ENCODE assay signal across 22 cellular contexts in genomic region chr2:182824056-182824758, GRCh38. TPM values are rescaled to one million over a fixed set of nuclear protein-coding genes. Genes with fewer than 3 reads are reported as not detected.
DNase-seq lines count a peak whose midpoint lies in the region; ATAC-seq, FAIRE-seq and TF ChIP-seq lines count a peak whose summit lies in the region.
"Had no signal": no experiment of that assay in that cellular context is flagged by ENCODE, and none has a peak within 500 bp of the region (broad histone marks: within the 10 kb centered on the region; RNA-seq: fewer than 3 reads in every experiment).

No MANE protein-coding gene starts in this region.

- H3K27ac ChIP-seq in K562 (ENCODE audit: extremely low read depth, low read depth, low read length) (no peak overlapping the region), transverse colon (peak overlapping the region in 3 of 4 donors; percentile 9 to 68 (median 25)), H9 (ENCODE audit: insufficient read length, low read depth, low read length) (no peak overlapping the region)
- H3K27ac ChIP-seq: coronary artery, left lung had no signal

- TF ChIP-seq POLR2A in K562 (conservative IDR thresholded peaks at IDR 0.05) (no peak), transverse colon (IDR thresholded peaks at IDR 0.05) (no peak)

- TF ChIP-seq RAD21 in K562 (CRISPR knock-in tag; conservative IDR thresholded peaks at IDR 0.05 in 1 of 2, IDR thresholded peaks at IDR 0.05 in 1 of 2) = no peak

- no peak overlapping the region for H3T11ph ChIP-seq in H9 (ENCODE audit: low read length)

- no peak overlapping the region for H2AK5ac ChIP-seq in H9 (ENCODE audit: insufficient read length, low read length)

- peak; percentile 79 for DNase-seq in NCI-H2107 treated with DMSO at 0.1 percent for 48 hours (lab: John Stamatoyannopoulos, UW; ENCODE audit: unreplicated experiment)
- no peak for DNase-seq in NCI-H2107 (lab: John Stamatoyannopoulos, UW)
- DNase-seq in NCI-H2081 treated with DMSO at 0.1 percent for 48 hours (lab: John Stamatoyannopoulos, UW) = peak; percentile 33
- DNase-seq in K562 (ENCODE audit: extremely low read depth in 1 of 4, low spot score in 3 of 4) = no peak
- DNase-seq in transverse colon = peak; percentile 10
- no peak for DNase-seq in hypothalamus (lab: John Stamatoyannopoulos, UW)
- no peak for DNase-seq in H9
- DNase-seq in kidney glomerular epithelial cell (lab: John Stamatoyannopoulos, UW) = no peak
- DNase-seq: 8988T; activated CD4-positive, alpha-beta T cell treated with anti-CD3 and anti-CD28 coated beads, Interleukin-2, amount 10 ng/mL, durations not matched to agents 7 days and 5 days; activated CD8-positive, alpha-beta memory T cell treated with anti-CD3 and anti-CD28 coated beads, Interleukin-2, amount 50 U/mL, for 48 hours; activated effector memory CD4-positive, alpha-beta T cell treated with anti-CD3 and anti-CD28 coated beads, Interleukin-2, amount 50 U/mL, for 16 hours; BE2C; Calu3; GDM1; HCEC 1CT; head of caudate nucleus; left lung; NCI-H1694; Right ventricle myocardium superior; T-cell had no signal

- H3K4ac ChIP-seq in H9 (ENCODE audit: low read depth, low read length) = no peak overlapping the region

- intact Hi-C loops in K562 (cut with micrococcal nuclease) = no loop called here
- intact Hi-C loops in transverse colon (cut with DNase I; ENCODE audit: low total_unique reads) = no loop called here

- H3K23me2 ChIP-seq in H9 (ENCODE audit: insufficient read length, low read depth, low read length, poor library complexity, severe bottlenecking) = no peaks in the 10 kb centered on the region

- H3K9ac ChIP-seq in K562 (ENCODE audit: insufficient read depth in 1 of 2, low read depth in 2 of 2, low read length in 2 of 2) (no peak overlapping the region), H9 (ENCODE audit: extremely low read depth, insufficient read length, low read length) (no peak overlapping the region)

- no peak overlapping the region for H3K14ac ChIP-seq in H9 (ENCODE audit: insufficient read depth, low read length)

- no peak overlapping the region for H3K4me3 Mint-ChIP-seq in H9
- H3K4me3 Mint-ChIP-seq: activated CD4-positive, alpha-beta T cell treated with anti-CD3 and anti-CD28 coated beads, Interleukin-2, amount 10 ng/mL, durations not matched to agents 7 days and 5 days; T-cell had no signal

- FAIRE-seq in K562 (lab: Jason Lieb, UNC) = no peak

- no peaks in the 10 kb centered on the region for H3K27me3 Mint-ChIP-seq in H9 (ENCODE audit: low read depth)

- no peak overlapping the region for H3K23ac ChIP-seq in H9 (ENCODE audit: insufficient read length, low read depth, low read length)

- H3K27ac Mint-ChIP-seq in H9 = no peak overlapping the region; a peak in 1 of 7 replicates
- H3K27ac Mint-ChIP-seq: activated CD4-positive, alpha-beta T cell treated with anti-CD3 and anti-CD28 coated beads, Interleukin-2, amount 10 ng/mL, durations not matched to agents 7 days and 5 days; T-cell had no signal

- H3K36me3 Mint-ChIP-seq in H9 (ENCODE audit: insufficient read depth in 1 of 3, low read depth in 3 of 3) = no peaks in the 10 kb centered on the region
- H3K36me3 Mint-ChIP-seq: T-cell had no signal

- H3K79me2 ChIP-seq in K562 (ENCODE audit: control insufficient read depth, insufficient read depth, low read length) (no peaks in the 10 kb centered on the region), H9 (ENCODE audit: insufficient read depth, low read length) (no peaks in the 10 kb centered on the region)

- POLR2A ChIA-PET in K562 (lab: Yijun Ruan, JAX) = interaction anchor here (0.5 to 0.7 kb wide), 5 partner anchors 14 to 315 kb away, joined by 3 to 4 read pairs (median 3); no protein-coding TSS in a partner anchor

- CTCF ChIA-PET in K562 (lab: Yijun Ruan, JAX; ENCODE audit: low intra/inter-chr PET ratio) = no interaction called here

- BruUV-seq in K562 (replicated peaks; lab: Mats Ljungman, UMichigan) = no TSS peak

- WGBS in K562 (ENCODE audit: insufficient coverage, low coverage, missing lambda C conversion rate) = 2% methylated on average over 5 of the region's 5 CpGs
- WGBS in transverse colon (ENCODE audit: low coverage in 1 of 2), 2 donors = 67% methylated on average over 5 of the region's 5 CpGs
- WGBS in H9 (ENCODE audit: extremely low coverage, insufficient read length, low lambda C conversion rate) = no CpG with 5 or more reads among the region's 5 CpGs

- H3K9me1 ChIP-seq in K562 (ENCODE audit: control insufficient read depth, insufficient read depth, low read length) = no peaks in the 10 kb centered on the region

- H4K20me1 ChIP-seq in K562 (replicated peaks; ENCODE audit: control insufficient read depth, insufficient read depth, low read length) = no peaks in the 10 kb centered on the region
- no peaks in the 10 kb centered on the region for H4K20me1 ChIP-seq in H9 (ENCODE audit: control insufficient read depth, insufficient read depth, insufficient read length)

- peaks cover 27 to 32% of the 10 kb centered on the region in 2 experiments for H3K4me1 Mint-ChIP-seq in H9
- H3K4me1 Mint-ChIP-seq: activated CD4-positive, alpha-beta T cell treated with anti-CD3 and anti-CD28 coated beads, Interleukin-2, amount 10 ng/mL, durations not matched to agents 7 days and 5 days; T-cell had no signal

- H2BK5ac ChIP-seq in H9 (ENCODE audit: insufficient read length, low read length) = no peak overlapping the region

- no peak overlapping the region for H4K8ac ChIP-seq in H9 (replicated peaks; ENCODE audit: insufficient read length, low read depth, low read length)

- TF ChIP-seq CTCF in K562 (IDR thresholded peaks at IDR 0.05 in 2 of 3, conservative IDR thresholded peaks at IDR 0.05 in 1 of 3; ENCODE audit: insufficient read depth in 2 of 3, low read depth in 1 of 3, low read length in 3 of 3) (no peak), transverse colon (IDR thresholded peaks at IDR 0.05) (no peak), H9 (conservative IDR thresholded peaks at IDR 0.05) (no peak)

- TF ChIP-seq EP300 in K562 (IDR thresholded peaks at IDR 0.05; ENCODE audit: low read length) (no peak), transverse colon (IDR thresholded peaks at IDR 0.05; ENCODE audit: low read depth) (no peak)

- H3K79me1 ChIP-seq in H9 (ENCODE audit: insufficient read depth, low read depth, low read length, poor library complexity, severe bottlenecking) = no peaks in the 10 kb centered on the region

- H2AFZ ChIP-seq in K562 (ENCODE audit: low read depth, low read length) (no peak overlapping the region), H9 (ENCODE audit: low read length) (no peak overlapping the region)

- no peaks in the 10 kb centered on the region for H3K9me3 Mint-ChIP-seq in H9
- H3K9me3 Mint-ChIP-seq: activated CD4-positive, alpha-beta T cell treated with anti-CD3 and anti-CD28 coated beads, Interleukin-2, amount 10 ng/mL, durations not matched to agents 7 days and 5 days; T-cell had no signal

- no peak for ATAC-seq in K562
- ATAC-seq: left lung, T-cell had no signal

- no peak overlapping the region for H3K4me3 ChIP-seq in K562
- H3K4me3 ChIP-seq in transverse colon = no peak overlapping the region
- H3K4me3 ChIP-seq: coronary artery, left lung had no signal

- H2BK12ac ChIP-seq in H9 (ENCODE audit: insufficient read length, low read depth, low read length) = no peak overlapping the region

- no peak overlapping the region for H3K56ac ChIP-seq in H9 (ENCODE audit: insufficient read length, low read depth, low read length)

- H3K9me3 ChIP-seq in K562 (replicated peaks; ENCODE audit: control insufficient read depth, insufficient read depth, low read depth, low read length) = no peaks in the 10 kb centered on the region
- H3K9me3 ChIP-seq in transverse colon = no peaks in the 10 kb centered on the region
- H3K9me3 ChIP-seq in H9 (ENCODE audit: control insufficient read depth, low read depth, low read length) = no peaks in the 10 kb centered on the region
- H3K9me3 ChIP-seq: BE2C, left lung had no signal

- H3K4me2 ChIP-seq in K562 (ENCODE audit: insufficient read depth, low read length) (no peak overlapping the region), H9 (ENCODE audit: insufficient read depth, insufficient read length, low read length) (no peak overlapping the region)

- H4K91ac ChIP-seq in H9 (ENCODE audit: insufficient read length, low read depth, low read length) = no peak overlapping the region

- H2BK20ac ChIP-seq in H9 (ENCODE audit: low read depth, low read length, poor library complexity, severe bottlenecking) = no peak overlapping the region

- no peak overlapping the region for H2BK15ac ChIP-seq in H9 (ENCODE audit: low read depth, low read length)

- H3K36me3 ChIP-seq in K562 (ENCODE audit: control insufficient read depth, insufficient read depth, low read length) (no peaks in the 10 kb centered on the region), transverse colon (no peaks in the 10 kb centered on the region)
- H3K36me3 ChIP-seq: BE2C, left lung had no signal

- in situ Hi-C loops in K562 (cut with MboI) = no loop called here
- in situ Hi-C loops in transverse colon (cut with MboI; ENCODE audit: low pct_ligation_motif_present in 1 of 4, low pct_unique_long_range_greater_than_20kb in 1 of 4, low sequenced_read_pairs in 3 of 4) = no loop called here

- H3K4me1 ChIP-seq in K562 (replicated peaks in 1 of 2; ENCODE audit: control insufficient read depth in 2 of 2, insufficient read depth in 2 of 2, low read length in 2 of 2) (no peaks in the 10 kb centered on the region), transverse colon (peaks cover 0 to 17% (median 2%) of the 10 kb centered on the region in 4 donors), H9 (ENCODE audit: insufficient read depth, low read length) (no peaks in the 10 kb centered on the region)
- H3K4me1 ChIP-seq: BE2C, left lung had no signal

- H3K27me3 ChIP-seq in K562 (ENCODE audit: control insufficient read depth in 2 of 2, insufficient read depth in 2 of 2, low read length in 2 of 2) = peaks cover 2 to 7% of the 10 kb centered on the region in 2 experiments; a peak in 2 of 5 replicates
- no peaks in the 10 kb centered on the region for H3K27me3 ChIP-seq in transverse colon
- no peaks in the 10 kb centered on the region for H3K27me3 ChIP-seq in H9 (ENCODE audit: insufficient read depth, low read length)
- H3K27me3 ChIP-seq: BE2C, left lung had no signal

- H4K5ac ChIP-seq in H9 (ENCODE audit: insufficient read length, low read depth, low read length) = no peak overlapping the region

- H2BK120ac ChIP-seq in H9 (ENCODE audit: low read depth, low read length, poor library complexity, severe bottlenecking) = no peak overlapping the region

- no peak overlapping the region for H3K18ac ChIP-seq in H9 (ENCODE audit: insufficient read length, low read depth, low read length)

RNA-seq across cellular contexts. Expression of gene FRZB, which starts 42.2 kb away (rescaled TPM):
- 0.12 and 0.44 TPM in 2 replicates for total RNA-seq in K562 (2011; cell fraction: chromatin; rRNA removed; ENCODE audit: low replicate concordance)
- total RNA-seq in K562 (2011; cell fraction: nucleolus; rRNA removed) = 0.17 and 0.26 TPM in 2 replicates
- 0.15 and 0.38 TPM in 2 replicates for total RNA-seq in K562 (2011; cell fraction: nucleoplasm; rRNA removed)
- total RNA-seq in K562 (2014; rRNA removed) = not detected in 2 replicates
- 0.06 TPM in 1 of 2 replicates, not detected in the other for total RNA-seq in K562 (2014; rRNA removed; fragmentation: Illumina TruSeq; extraction: Trizol)
- total RNA-seq in K562 (2015; rRNA removed; fragmentation: Illumina TruSeq; extraction: Trizol) = not detected in 2 replicates
- not detected in 2 replicates for total RNA-seq in K562 (2021)
- 0.01 and 0.11 TPM in 2 replicates for polyA plus RNA-seq in K562 (2011; rRNA removed)
- 0.01 TPM in 1 of 2 replicates, not detected in the other for polyA plus RNA-seq in K562 (2011; cell fraction: cytosol; rRNA removed)
- polyA plus RNA-seq in K562 (2011; cell fraction: nucleus; rRNA removed) = 0.21 and 0.34 TPM in 2 replicates
- polyA plus RNA-seq in K562 (2012) = 0.03 and 0.11 TPM in 2 replicates
- 0.03 and 0.08 TPM in 2 replicates for polyA plus RNA-seq in K562 (2014; fragmentation: Illumina TruSeq; extraction: Trizol)
- polyA plus RNA-seq in K562 (2014; fragmentation: Nextera tagmentation; extraction: Ambion mirVana) = not detected
- polyA plus RNA-seq in K562 (2014; rRNA removed) = 0.03 and 0.05 TPM in 2 replicates
- 0.06 TPM in 1 of 2 replicates, not detected in the other for polyA minus RNA-seq in K562 (2011; rRNA and poly(A)+ RNA removed)
- not detected in 2 replicates for polyA minus RNA-seq in K562 (2011; cell fraction: cytosol; rRNA and poly(A)+ RNA removed)
- polyA minus RNA-seq in K562 (2011; cell fraction: nucleus; rRNA and poly(A)+ RNA removed) = 0.13 and 0.22 TPM in 2 replicates
- total RNA-seq in transverse colon = 10 to 100 TPM in 1 of 4 donors, 1 to 10 TPM in 2, under 1 TPM in 1; 0.37 to 11.9 (median 2.9) TPM
- total RNA-seq in H9 (2021) = 1.1 and 1.3 TPM in 2 replicates
- total RNA-seq: activated CD4-positive, alpha-beta T cell treated with anti-CD3 and anti-CD28 coated beads, Interleukin-2, amount 10 ng/mL, durations not matched to agents 7 days and 5 days had no signal

Comparison
In these comparisons a context has a peak if more than half of its experiments do, and no peak if none do; other contexts are left out.
1. DNase-seq: peak in NCI-H2107 treated with DMSO at 0.1 percent for 48 hours (single experiment), NCI-H2081 treated with DMSO at 0.1 percent for 48 hours (single experiment) and transverse colon (single experiment); none in NCI-H2107 (single experiment), K562 (0 of 4), hypothalamus (0 of 51), H9 (single experiment) and kidney glomerular epithelial cell (single experiment).
2. H3K27ac ChIP-seq: peak in transverse colon (3 of 4); none in K562 (single experiment) and H9 (single experiment).